In genomic region chr1:231684333-231685244, GRCh38 we compare ENCODE assay signal across 1 cellular context.
TF ChIP-seq lines count a peak whose summit lies in the region.

No MANE protein-coding gene starts in this region.

TF ChIP-seq in IMR-90, 13 proteins besides CTCF, POLR2A, EP300 and RAD21 (continued from another document):
- TF ChIP-seq, protein P1, sequence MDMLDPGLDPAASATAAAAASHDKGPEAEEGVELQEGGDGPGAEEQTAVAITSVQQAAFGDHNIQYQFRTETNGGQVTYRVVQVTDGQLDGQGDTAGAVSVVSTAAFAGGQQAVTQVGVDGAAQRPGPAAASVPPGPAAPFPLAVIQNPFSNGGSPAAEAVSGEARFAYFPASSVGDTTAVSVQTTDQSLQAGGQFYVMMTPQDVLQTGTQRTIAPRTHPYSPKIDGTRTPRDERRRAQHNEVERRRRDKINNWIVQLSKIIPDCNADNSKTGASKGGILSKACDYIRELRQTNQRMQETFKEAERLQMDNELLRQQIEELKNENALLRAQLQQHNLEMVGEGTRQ (IDR thresholded peaks at IDR 0.05; ENCODE audit: low read depth, low read length) = no peak
